Comparison of ENCODE assay signal across 35 cellular contexts in the genomic region with DNA sequence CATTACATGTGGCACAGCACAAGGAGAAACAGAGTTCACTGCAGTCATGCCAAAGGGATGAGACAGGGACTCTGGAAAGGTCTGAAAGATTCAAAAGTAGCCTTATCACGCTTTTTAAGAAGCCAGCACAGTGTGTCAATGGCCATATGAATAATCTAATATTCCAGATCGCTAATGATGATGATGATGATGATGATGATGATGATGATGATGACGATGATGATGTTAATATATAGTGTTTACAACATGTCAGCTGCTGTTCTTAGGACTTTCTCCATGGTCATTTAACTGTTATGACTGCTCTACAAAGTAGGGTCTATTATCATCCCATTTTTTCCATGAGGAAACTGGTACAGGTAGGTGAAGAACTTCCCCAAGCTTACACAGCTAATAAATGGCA.
"Had no signal": no experiment of that assay in that cellular context is flagged by ENCODE, and none has a peak within 500 bp of the region (broad histone marks: within the 10 kb centered on the region; RNA-seq: fewer than 3 reads in every experiment).

No MANE protein-coding gene starts in this region.

- DNase-seq: Karpas-422, Kasumi-1, MG63, MM.1S, MV-4-11, NCI-H1048, NCI-H1092, NCI-H1092 treated with DMSO at 0.1 percent for 48 hours, NCI-H1105, NCI-H1105 treated with DMSO at 0.1 percent for 48 hours, NCI-H1417, NCI-H1417 treated with DMSO at 0.1 percent for 48 hours, NCI-H1436, NCI-H1436 treated with DMSO at 0.1 percent for 48 hours, NCI-H146, NCI-H1694, NCI-H1694 treated with DMSO at 0.1 percent for 48 hours, NCI-H187, NCI-H187 treated with DMSO at 0.1 percent for 48 hours, NCI-H1930, NCI-H2029, NCI-H2029 treated with DMSO at 0.1 percent for 48 hours, NCI-H2081, NCI-H2081 treated with DMSO at 0.1 percent for 48 hours, NCI-H2107, NCI-H2171, NCI-H2171 treated with DMSO at 0.1 percent for 48 hours, NCI-H2227 treated with DMSO at 0.1 percent for 48 hours, NCI-H226, NCI-H345, NCI-H446, NCI-H446 treated with DMSO at 0.1 percent for 48 hours, NCI-H510A, NCI-H510A treated with DMSO at 0.1 percent for 48 hours, NCI-H524 had no signal

- H3K9me3 ChIP-seq: MG63 had no signal

- H3K36me3 ChIP-seq: MG63 had no signal

- H3K4me3 ChIP-seq: MG63 had no signal
